ENCODE assay signal across 16 cellular contexts in genomic region chr15:34853001-34853758, GRCh38. TPM values are rescaled to one million over a fixed set of nuclear protein-coding genes. Genes with fewer than 3 reads are reported as not detected.
DNase-seq lines count a peak whose midpoint lies in the region; ATAC-seq and TF ChIP-seq lines count a peak whose summit lies in the region.
"Had no signal": no experiment of that assay in that cellular context is flagged by ENCODE, and none has a peak within 500 bp of the region (broad histone marks: within the 10 kb centered on the region; RNA-seq: fewer than 3 reads in every experiment).

No MANE protein-coding gene starts in this region.

- H3K27me3 Mint-ChIP-seq in MCF 10A (ENCODE audit: insufficient read depth, unreplicated experiment): no peaks in the 10 kb centered on the region
- H3K27me3 Mint-ChIP-seq: natural killer cell treated with Interleukin-12 subunit alpha and Interleukin-12 subunit beta and Interleukin-15 and Interleukin-18, amount 100 ng/mL, for 72 hours; stimulated activated naive CD8-positive, alpha-beta T cell treated with anti-CD3 and anti-CD28 coated beads, Interleukin-15, amount 100 ng/mL, for 72 hours had no signal

- CTCF ChIA-PET in MCF 10A (lab: Yijun Ruan, JAX): interaction anchor here (0.6 to 1.1 kb wide), 3 partner anchors 15 to 149 kb away, joined by 3 to 5 read pairs (median 3); no protein-coding TSS in a partner anchor

- H3K27ac Mint-ChIP-seq in MCF 10A (ENCODE audit: low read depth, unreplicated experiment): no peak overlapping the region
- H3K27ac Mint-ChIP-seq: natural killer cell treated with Interleukin-12 subunit alpha and Interleukin-12 subunit beta and Interleukin-15 and Interleukin-18, amount 100 ng/mL, for 72 hours; stimulated activated naive CD8-positive, alpha-beta T cell treated with anti-CD3 and anti-CD28 coated beads, Interleukin-15, amount 100 ng/mL, for 72 hours had no signal

- intact Hi-C loops in MCF 10A (cut with micrococcal nuclease): loop anchor here (10.0 kb wide), 1 partner anchor 148 kb away; no protein-coding TSS in a partner anchor
- intact Hi-C loops in breast epithelium (cut with DNase I; ENCODE audit: low total_unique reads): no loop called here
- intact Hi-C loops in right cardiac atrium (cut with DNase I): no loop called here

- peaks cover 4% of the 10 kb centered on the region for H3K9me3 Mint-ChIP-seq in MCF 10A (ENCODE audit: unreplicated experiment)
- H3K9me3 Mint-ChIP-seq: natural killer cell treated with Interleukin-12 subunit alpha and Interleukin-12 subunit beta and Interleukin-15 and Interleukin-18, amount 100 ng/mL, for 72 hours; stimulated activated naive CD8-positive, alpha-beta T cell treated with anti-CD3 and anti-CD28 coated beads, Interleukin-15, amount 100 ng/mL, for 72 hours had no signal

- H3K27ac ChIP-seq in breast epithelium (no peak overlapping the region), right cardiac atrium (ENCODE audit: low read length) (no peak overlapping the region), suprapubic skin (no peak overlapping the region)

- DNase-seq in MCF 10A (ENCODE audit: unreplicated experiment) (peak; percentile 23), breast epithelium (ENCODE audit: low spot score in 2 of 2) (no peak), amniotic epithelial cell (ENCODE audit: low read depth) (peak; percentile 52), right cardiac atrium (no peak), stromal cell of bone marrow (ENCODE audit: low read depth) (peak; percentile 26), suprapubic skin (ENCODE audit: low spot score in 2 of 2) (no peak)
- DNase-seq in activated effector memory CD4-positive, alpha-beta T cell treated with Interleukin-2 at 50 U/mL for 16 hours: no peak
- DNase-seq: activated gamma-delta T cell treated with Interleukin-2 at 50 U/mL for 16 hours; effector CD4-positive, alpha-beta T cell; GF-D8; NCI-H1930; stimulated activated CD4-positive, alpha-beta T cell treated with anti-CD3 and anti-CD28 coated beads, Interleukin-2, amount 100 ng/mL, for 48 hours; stimulated activated naive CD8-positive, alpha-beta T cell treated with anti-CD3 and anti-CD28 coated beads, Interleukin-15, amount 100 ng/mL, for 72 hours had no signal

- TF ChIP-seq CTCF in MCF 10A (IDR thresholded peaks at IDR 0.05; ENCODE audit: unreplicated experiment): no peak
- no peak for TF ChIP-seq CTCF in breast epithelium (IDR thresholded peaks at IDR 0.05)
- TF ChIP-seq CTCF in suprapubic skin (IDR thresholded peaks at IDR 0.05): no peak

- H3K9me3 ChIP-seq in breast epithelium (no peaks in the 10 kb centered on the region), right cardiac atrium (ENCODE audit: control insufficient read depth, low read length) (no peaks in the 10 kb centered on the region), suprapubic skin (no peaks in the 10 kb centered on the region)

- H3K4me3 ChIP-seq in breast epithelium (no peak overlapping the region), right cardiac atrium (ENCODE audit: low read length) (no peak overlapping the region), suprapubic skin (no peak overlapping the region)

- peak; percentile 79 to 83 for ATAC-seq in right cardiac atrium
- ATAC-seq in GM18907 (IDR thresholded peaks at IDR 0.05; ENCODE audit: unreplicated experiment): no peak
- ATAC-seq: activated CD4-positive, CD25-positive, alpha-beta regulatory T cell treated with anti-CD3 and anti-CD28 coated beads, Interleukin-2, amount 50 U/mL, for 24 hours; natural killer cell treated with Interleukin-12 subunit alpha and Interleukin-12 subunit beta and Interleukin-15 and Interleukin-18, amount 100 ng/mL, for 72 hours; stimulated activated naive CD8-positive, alpha-beta T cell treated with anti-CD3 and anti-CD28 coated beads, Interleukin-15, amount 100 ng/mL, for 72 hours had no signal

- POLR2A ChIA-PET in MCF 10A (lab: Yijun Ruan, JAX): no interaction called here

- H3K36me3 ChIP-seq in breast epithelium: no peaks in the 10 kb centered on the region
- H3K36me3 ChIP-seq in suprapubic skin: peaks cover 21% of the 10 kb centered on the region

- no peak overlapping the region for H3K4me3 Mint-ChIP-seq in MCF 10A (ENCODE audit: unreplicated experiment)
- H3K4me3 Mint-ChIP-seq: natural killer cell treated with Interleukin-12 subunit alpha and Interleukin-12 subunit beta and Interleukin-15 and Interleukin-18, amount 100 ng/mL, for 72 hours; stimulated activated naive CD8-positive, alpha-beta T cell treated with anti-CD3 and anti-CD28 coated beads, Interleukin-15, amount 100 ng/mL, for 72 hours had no signal

- peaks cover 26% of the 10 kb centered on the region for H3K36me3 Mint-ChIP-seq in MCF 10A (ENCODE audit: insufficient read depth, unreplicated experiment)

- 41% methylated on average over 2 of the region's 2 CpGs for WGBS in right cardiac atrium
- WGBS in suprapubic skin: 38% methylated on average over 2 of the region's 2 CpGs

- BruUV-seq in MCF 10A (replicated peaks; lab: Mats Ljungman, UMichigan): no TSS peak

- H3K4me1 ChIP-seq in breast epithelium: no peaks in the 10 kb centered on the region
- peaks cover 8% of the 10 kb centered on the region for H3K4me1 ChIP-seq in right cardiac atrium (ENCODE audit: control insufficient read depth, insufficient read depth, low read length)
- H3K4me1 ChIP-seq in suprapubic skin: peaks cover 10% of the 10 kb centered on the region

- H3K4me1 Mint-ChIP-seq in MCF 10A (ENCODE audit: insufficient read depth, unreplicated experiment): peaks cover 14% of the 10 kb centered on the region
- H3K4me1 Mint-ChIP-seq: stimulated activated naive CD8-positive, alpha-beta T cell treated with anti-CD3 and anti-CD28 coated beads, Interleukin-15, amount 100 ng/mL, for 72 hours had no signal

- H3K27me3 ChIP-seq in breast epithelium: no peaks in the 10 kb centered on the region
- H3K27me3 ChIP-seq in right cardiac atrium (ENCODE audit: control insufficient read depth, insufficient read depth): no peaks in the 10 kb centered on the region
- H3K27me3 ChIP-seq in suprapubic skin: no peaks in the 10 kb centered on the region

- TF ChIP-seq POLR2A in breast epithelium (IDR thresholded peaks at IDR 0.05) (no peak), suprapubic skin (IDR thresholded peaks at IDR 0.05) (no peak)

- no peak for TF ChIP-seq EP300 in suprapubic skin (IDR thresholded peaks at IDR 0.05)

RNA-seq across cellular contexts. Expression of gene ACTC1, which starts 57.8 kb away (rescaled TPM):
- total RNA-seq in MCF 10A (2022) (not detected in 2 replicates), breast epithelium (1 to 10 TPM in 1 of 3 donors, under 1 TPM in 1, not detected in 1; 0.15 to 1.6 TPM), right cardiac atrium (over 10,000 TPM in 3 of 4 donors, 1,000 to 10,000 TPM in 1; 9,200 to 14,744 (median 13,223) TPM), suprapubic skin (1 to 10 TPM in 2 of 4 donors, under 1 TPM in 2; 0.51 to 1.4 (median 0.85) TPM)
- 12,784 TPM for polyA plus RNA-seq in right cardiac atrium
- total RNA-seq: natural killer cell treated with Interleukin-12 subunit alpha and Interleukin-12 subunit beta and Interleukin-15 and Interleukin-18, amount 100 ng/mL, for 72 hours had no signal

Comparison
In these comparisons a context has a peak if more than half of its experiments do, and no peak if none do; other contexts are left out.
1. DNase-seq: peak in MCF 10A (single experiment), amniotic epithelial cell (single experiment) and stromal cell of bone marrow (single experiment); none in breast epithelium (0 of 2), right cardiac atrium (0 of 3), suprapubic skin (0 of 2) and activated effector memory CD4-positive, alpha-beta T cell treated with Interleukin-2 at 50 U/mL for 16 hours (single experiment).
2. RNA of gene ACTC1, which starts 57.8 kb away (total RNA-seq): 9,200 to 14,744 TPM in right cardiac atrium; 0.51 to 1.4 TPM in suprapubic skin, not detected in MCF 10A and 0.15 to 1.6 TPM in breast epithelium; every median in the first group is over 1,000 times any median in the second.